In the genomic region with DNA sequence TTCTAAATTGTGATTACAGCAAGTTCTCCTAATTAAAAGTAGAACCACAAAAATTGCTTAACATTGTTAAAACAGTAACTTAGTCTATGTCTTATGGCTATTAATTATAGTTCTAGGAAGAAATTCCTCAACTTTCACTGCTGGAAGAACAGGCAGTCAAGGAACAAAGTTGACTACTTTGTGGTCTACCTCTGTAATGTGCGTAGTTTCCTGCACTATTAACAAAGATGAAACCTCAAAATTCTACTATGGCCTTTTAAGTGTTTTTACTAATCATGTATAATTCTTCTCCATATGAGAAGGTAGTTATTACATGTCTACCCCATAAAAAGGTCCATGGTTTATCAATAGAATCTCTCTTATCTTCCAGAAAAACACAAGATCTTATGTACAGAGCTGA, we compare ENCODE assay signal across 22 cellular contexts. TPM values are rescaled to one million over a fixed set of nuclear protein-coding genes. Genes with fewer than 3 reads are reported as not detected.
A peak's percentile ranks its signal among the peaks of the same experiment; 100 is the strongest.
DNase-seq lines count a peak whose midpoint lies in the region; ATAC-seq, FAIRE-seq and TF ChIP-seq lines count a peak whose summit lies in the region.
"Had no signal": no experiment of that assay in that cellular context is flagged by ENCODE, and none has a peak within 500 bp of the region (broad histone marks: within the 10 kb centered on the region; RNA-seq: fewer than 3 reads in every experiment).

No MANE protein-coding gene starts in this region.

- no peak overlapping the region for H3K9ac ChIP-seq in SK-N-SH
- H3K9ac ChIP-seq in keratinocyte (ENCODE audit: control insufficient read depth, extremely low read depth, insufficient read depth, low read length) = no peak overlapping the region

- ATAC-seq in SK-N-SH treated with all-trans-retinoic acid at 6 μM for 48 hours (no peak), GM21529 (IDR thresholded peaks at IDR 0.05; ENCODE audit: unreplicated experiment) (no peak), mucosa of descending colon (no peak)
- ATAC-seq: A549, HCT116, HepG2 had no signal

- H3K36me3 ChIP-seq in SK-N-SH (replicated peaks in 1 of 2; ENCODE audit: control insufficient read depth in 1 of 2, insufficient read depth in 2 of 2, low read length in 1 of 2) (no peaks in the 10 kb centered on the region), keratinocyte (ENCODE audit: control insufficient read depth in 2 of 2, extremely low read depth in 1 of 2, insufficient read depth in 2 of 2, low read length in 2 of 2) (no peaks in the 10 kb centered on the region), mucosa of descending colon (ENCODE audit: low read depth) (no peaks in the 10 kb centered on the region)

- TF ChIP-seq RAD21 in SK-N-SH (IDR thresholded peaks at IDR 0.05; ENCODE audit: low read length) = no peak

- H3K79me2 ChIP-seq in SK-N-SH (ENCODE audit: insufficient read depth) = no peaks in the 10 kb centered on the region
- peaks cover 4% of the 10 kb centered on the region for H3K79me2 ChIP-seq in keratinocyte (ENCODE audit: control insufficient read depth, insufficient read depth, low read length)

- POLR2A ChIA-PET in SK-N-SH (lab: Yijun Ruan, JAX) = no interaction called here

- intact Hi-C loops in mucosa of descending colon (cut with DNase I, micrococcal nuclease) = no loop called here

- WGBS in SK-N-SH (ENCODE audit: low lambda C conversion rate) = 73% methylated on average over 1 of the region's 1 CpG

- CTCF ChIA-PET in SK-N-SH (lab: Yijun Ruan, JAX) = no interaction called here

- H3K9me2 ChIP-seq in SK-N-SH = no peaks in the 10 kb centered on the region

- H3K27me3 ChIP-seq in SK-N-SH (ENCODE audit: insufficient read depth) = no peaks in the 10 kb centered on the region
- H3K27me3 ChIP-seq in keratinocyte (ENCODE audit: control insufficient read depth, extremely low read depth, insufficient read depth, low read length) = no peaks in the 10 kb centered on the region

- DNase-seq in SK-N-SH = no peak
- peak; percentile 11 for DNase-seq in astrocyte of the hippocampus (ENCODE audit: low read depth, low spot score)
- DNase-seq in keratinocyte (ENCODE audit: low read depth, low spot score) = no peak
- DNase-seq in effector CD4-positive, alpha-beta T cell = no peak
- DNase-seq in mucosa of descending colon = no peak
- DNase-seq: AML-193; Caco-2; CD4-positive, alpha-beta T cell; GOT3; H7 had no signal

- TF ChIP-seq CTCF in SK-N-SH (IDR thresholded peaks at IDR 0.05) (no peak), keratinocyte (optimal IDR thresholded peaks at IDR 0.05 in 1 of 3, IDR thresholded peaks at IDR 0.05 in 1 of 3, conservative IDR thresholded peaks at IDR 0.05 in 1 of 3; ENCODE audit: extremely low read depth in 1 of 3, insufficient read depth in 2 of 3, low read length in 3 of 3) (no peak), mucosa of descending colon (IDR thresholded peaks at IDR 0.05) (no peak)

- H3K27ac ChIP-seq in SK-N-SH (ENCODE audit: low read depth in 2 of 2, low read length in 1 of 2) (no peak overlapping the region), keratinocyte (ENCODE audit: control insufficient read depth, insufficient read depth, low read length) (no peak overlapping the region)
- H3K27ac ChIP-seq: 22Rv1, A549, C4-2B had no signal

- TF ChIP-seq EP300 in SK-N-SH (IDR thresholded peaks at IDR 0.05; ENCODE audit: borderline replicate concordance in 1 of 2, low read depth in 1 of 2, low read length in 1 of 2) = no peak

- peaks cover 8% of the 10 kb centered on the region for H3F3A ChIP-seq in SK-N-SH (replicated peaks; ENCODE audit: insufficient read depth)

- dilution Hi-C loops in keratinocyte (cut with MboI; ENCODE audit: extremely low pct_ligation_motif_present, low sequenced_read_pairs) = no loop called here

- no peak for FAIRE-seq in keratinocyte (lab: Jason Lieb, UNC)
- FAIRE-seq: A549, D721Med, G401.6, GM12891, GM18507, HepG2 had no signal

- H2AFZ ChIP-seq in SK-N-SH (ENCODE audit: low read depth) (peak overlapping the region; percentile 4; the same call in 1 of the 2 replicates), keratinocyte (ENCODE audit: control insufficient read depth, low read length) (no peak overlapping the region)

- H3K4me2 ChIP-seq in SK-N-SH (no peak overlapping the region), keratinocyte (ENCODE audit: control insufficient read depth, extremely low read depth, insufficient read depth, low read depth, low read length) (peak overlapping the region; percentile 29)
- H3K4me2 ChIP-seq: A549 had no signal

- H3K9me1 ChIP-seq in keratinocyte (ENCODE audit: control insufficient read depth, extremely low read depth, insufficient read depth, low read length) = no peaks in the 10 kb centered on the region

- H3K9me3 ChIP-seq in SK-N-SH (no peaks in the 10 kb centered on the region), keratinocyte (ENCODE audit: control insufficient read depth, low read depth, low read length) (no peaks in the 10 kb centered on the region), mucosa of descending colon (no peaks in the 10 kb centered on the region)
- H3K9me3 ChIP-seq: A549, Caco-2 had no signal

- H3K4me1 ChIP-seq in SK-N-SH (ENCODE audit: control insufficient read depth in 1 of 2, insufficient read depth in 2 of 2, low read depth in 1 of 2, low read length in 1 of 2) = no peaks in the 10 kb centered on the region; a peak in 2 of 4 replicates
- peaks cover 54% of the 10 kb centered on the region for H3K4me1 ChIP-seq in keratinocyte (ENCODE audit: control insufficient read depth, extremely low read depth, insufficient read depth, low read length)
- H3K4me1 ChIP-seq in mucosa of descending colon (ENCODE audit: low read depth) = no peaks in the 10 kb centered on the region

- H3K4me3 ChIP-seq in SK-N-SH (ENCODE audit: low read depth in 2 of 2, low read length in 1 of 2) (no peak overlapping the region), keratinocyte (ENCODE audit: control insufficient read depth in 2 of 3, extremely low read depth in 1 of 3, insufficient read depth in 2 of 3, low read depth in 1 of 3, low read length in 3 of 3) (no peak overlapping the region), mucosa of descending colon (no peak overlapping the region)
- H3K4me3 ChIP-seq: A549 had no signal

- H4K20me1 ChIP-seq in SK-N-SH (ENCODE audit: insufficient read depth) (no peaks in the 10 kb centered on the region), keratinocyte (ENCODE audit: control insufficient read depth, extremely low read depth, insufficient read depth, low read length) (no peaks in the 10 kb centered on the region)

TF ChIP-seq in SK-N-SH, 30 proteins besides CTCF, POLR2A, EP300 and RAD21 (continues in another document):
- TF ChIP-seq NRF1 (IDR thresholded peaks at IDR 0.05; ENCODE audit: low read depth, low read length) (no peak), POLR2AphosphoS5 (IDR thresholded peaks at IDR 0.05; ENCODE audit: low read depth, low read length) (no peak), RXRA (IDR thresholded peaks at IDR 0.05; ENCODE audit: borderline replicate concordance, low read depth) (no peak), RCOR1 (IDR thresholded peaks at IDR 0.05; ENCODE audit: low read length) (no peak)
- TF ChIP-seq, protein P1, sequence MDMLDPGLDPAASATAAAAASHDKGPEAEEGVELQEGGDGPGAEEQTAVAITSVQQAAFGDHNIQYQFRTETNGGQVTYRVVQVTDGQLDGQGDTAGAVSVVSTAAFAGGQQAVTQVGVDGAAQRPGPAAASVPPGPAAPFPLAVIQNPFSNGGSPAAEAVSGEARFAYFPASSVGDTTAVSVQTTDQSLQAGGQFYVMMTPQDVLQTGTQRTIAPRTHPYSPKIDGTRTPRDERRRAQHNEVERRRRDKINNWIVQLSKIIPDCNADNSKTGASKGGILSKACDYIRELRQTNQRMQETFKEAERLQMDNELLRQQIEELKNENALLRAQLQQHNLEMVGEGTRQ (IDR thresholded peaks at IDR 0.05; ENCODE audit: borderline replicate concordance, low read depth, low read length) = no peak

TF ChIP-seq in SK-N-SH treated with all-trans-retinoic acid at 6 μM for 48 hours, 23 proteins besides CTCF, POLR2A, EP300 and RAD21 (continues in another document):
- TF ChIP-seq ZFP3 (CRISPR knock-in tag; IDR thresholded peaks at IDR 0.05) = no peak
- TF ChIP-seq PPARA (CRISPR knock-in tag; IDR thresholded peaks at IDR 0.05; ENCODE audit: borderline replicate concordance) = no peak

RNA-seq across cellular contexts. Expression of gene RASSF9, which starts 7.6 kb away (rescaled TPM):
- polyA plus RNA-seq in SK-N-SH (2012; rRNA removed) (0.21 and 0.32 TPM in 2 replicates), keratinocyte (2.5 to 4.7 TPM (median 4.2 TPM) in 3 replicates)
- 0.37 and 0.39 TPM in 2 replicates for polyA plus RNA-seq in SK-N-SH (2012; cell fraction: cytosol; rRNA removed)
- polyA plus RNA-seq in SK-N-SH (2012; cell fraction: nucleus; rRNA removed) = 0.06 and 0.17 TPM in 2 replicates
- polyA plus RNA-seq in keratinocyte (2011; ENCODE audit: low read depth) = 1.4 TPM
- 1.6 and 3.1 TPM in 2 replicates for polyA plus RNA-seq in keratinocyte (2011; cell fraction: cytosol; rRNA removed)
- 4.5 and 6.0 TPM in 2 replicates for polyA plus RNA-seq in keratinocyte (2011; cell fraction: nucleus; rRNA removed)
- 1.6 and 2.2 TPM in 2 replicates for polyA plus RNA-seq in keratinocyte (2012; ENCODE audit: low replicate concordance)
- polyA minus RNA-seq in keratinocyte = 1.4 to 4.9 TPM (median 3.8 TPM) in 3 replicates
- polyA minus RNA-seq in keratinocyte (2011; cell fraction: cytosol; rRNA and poly(A)+ RNA removed) = 1.9 TPM
- polyA minus RNA-seq in keratinocyte (2011; cell fraction: nucleus; rRNA and poly(A)+ RNA removed) = 4.6 and 9.6 TPM in 2 replicates
- total RNA-seq in mucosa of descending colon = 1 to 10 TPM in 2 of 3 donors, under 1 TPM in 1; 0.49 to 1.4 (median 1.1) TPM
- total RNA-seq: CD4-positive, alpha-beta T cell; HepG2 had no signal
- polyA plus RNA-seq: HepG2 had no signal

RNA-seq across cellular contexts. Expression of gene NTS, which starts 45.5 kb away (rescaled TPM):
- polyA plus RNA-seq in SK-N-SH (2012; rRNA removed) = 31.2 and 46.5 TPM in 2 replicates
- polyA plus RNA-seq in SK-N-SH (2012; cell fraction: cytosol; rRNA removed) = 60.5 and 75.3 TPM in 2 replicates
- polyA plus RNA-seq in SK-N-SH (2012; cell fraction: nucleus; rRNA removed) = 4.6 and 9.2 TPM in 2 replicates
- not detected in 3 replicates for polyA plus RNA-seq in keratinocyte
- polyA plus RNA-seq in keratinocyte (2011; ENCODE audit: low read depth) = not detected
- polyA plus RNA-seq in keratinocyte (2011; cell fraction: cytosol; rRNA removed) = not detected in 2 replicates
- not detected in 2 replicates for polyA plus RNA-seq in keratinocyte (2011; cell fraction: nucleus; rRNA removed)
- polyA plus RNA-seq in keratinocyte (2012; ENCODE audit: low replicate concordance) = not detected in 2 replicates
- not detected in 3 replicates for polyA minus RNA-seq in keratinocyte
- polyA minus RNA-seq in keratinocyte (2011; cell fraction: cytosol; rRNA and poly(A)+ RNA removed) = not detected
- polyA minus RNA-seq in keratinocyte (2011; cell fraction: nucleus; rRNA and poly(A)+ RNA removed) = not detected in 2 replicates
- under 1 TPM in 1 of 3 donors, not detected in 2; 0.92 TPM for total RNA-seq in mucosa of descending colon
- total RNA-seq: Caco-2; CD4-positive, alpha-beta T cell had no signal
- polyA plus RNA-seq: BJ had no signal

Comparison
In these comparisons a context has a peak if more than half of its experiments do, and no peak if none do; other contexts are left out.
1. RNA of gene NTS, which starts 45.5 kb away (polyA plus RNA-seq): 4.6 to 75.3 TPM in SK-N-SH; not detected in keratinocyte; every median in the first group is over 4 times any median in the second.